Comparison of ENCODE assay signal across 1 cellular context in genomic region chr3:113218011-113218678, GRCh38.
TF ChIP-seq lines count a peak whose summit lies in the region.

No MANE protein-coding gene starts in this region.

TF ChIP-seq in SK-N-SH treated with all-trans-retinoic acid at 6 μM for 48 hours, 23 proteins besides CTCF, POLR2A, EP300 and RAD21 (continued from another document):
- TF ChIP-seq PATZ1 (CRISPR knock-in tag; IDR thresholded peaks at IDR 0.05; ENCODE audit: borderline replicate concordance) (no peak), ISL1 (CRISPR knock-in tag; IDR thresholded peaks at IDR 0.05) (no peak), ZFP30 (CRISPR knock-in tag; IDR thresholded peaks at IDR 0.05) (no peak)
